In the genomic region with DNA sequence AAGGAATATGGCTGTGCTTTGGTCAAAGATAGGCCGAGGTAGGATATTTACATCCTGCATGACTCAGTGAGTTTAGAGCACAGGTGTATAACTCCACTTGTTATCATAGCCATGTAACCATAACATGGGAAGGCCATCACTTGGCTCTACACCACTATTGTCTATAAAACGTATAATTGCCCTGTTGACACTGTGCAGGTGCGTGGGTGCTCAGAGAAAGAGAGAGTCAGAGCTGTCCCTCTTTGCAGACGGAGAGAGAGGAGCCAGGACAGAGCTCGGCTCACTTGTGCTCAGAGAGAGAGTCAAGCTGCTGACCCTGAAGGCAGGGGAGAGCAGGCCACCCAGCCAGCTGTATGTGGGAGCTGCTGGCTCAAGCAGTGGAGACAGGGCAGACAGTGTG, we compare ENCODE assay signal across 20 cellular contexts. TPM values are rescaled to one million over a fixed set of nuclear protein-coding genes. Genes with fewer than 3 reads are reported as not detected.
DNase-seq lines count a peak whose midpoint lies in the region; ATAC-seq and TF ChIP-seq lines count a peak whose summit lies in the region.
"Had no signal": no experiment of that assay in that cellular context is flagged by ENCODE, and none has a peak within 500 bp of the region (broad histone marks: within the 10 kb centered on the region; RNA-seq: fewer than 3 reads in every experiment).

No MANE protein-coding gene starts in this region.

- H3K4me1 Mint-ChIP-seq in neural progenitor cell: peaks cover 28% of the 10 kb centered on the region
- H3K4me1 Mint-ChIP-seq: CD14-positive monocyte had no signal

- no peaks in the 10 kb centered on the region for H3K36me3 ChIP-seq in hepatocyte (replicated peaks; ENCODE audit: insufficient read depth, low read depth)
- no peaks in the 10 kb centered on the region for H3K36me3 ChIP-seq in neural progenitor cell

- H3K36me3 Mint-ChIP-seq in neural progenitor cell: no peaks in the 10 kb centered on the region
- H3K36me3 Mint-ChIP-seq: CD14-positive monocyte had no signal

- peak overlapping the region; percentile 19 for H3K27ac ChIP-seq in hepatocyte
- H3K27ac ChIP-seq in neural progenitor cell: no peak overlapping the region
- H3K27ac ChIP-seq: 22Rv1 had no signal

- H3K9me3 ChIP-seq in hepatocyte (ENCODE audit: low read depth): no peaks in the 10 kb centered on the region
- H3K9me3 ChIP-seq in neural progenitor cell (ENCODE audit: low read depth): no peaks in the 10 kb centered on the region

- WGBS in hepatocyte (ENCODE audit: low lambda C conversion rate, missing lambda C conversion rate): 83% methylated on average over 5 of the region's 5 CpGs

- no peak overlapping the region for H3K9ac ChIP-seq in neural progenitor cell

- no peak overlapping the region for H3K4me3 Mint-ChIP-seq in neural progenitor cell
- H3K4me3 Mint-ChIP-seq: CD14-positive monocyte had no signal

- intact Hi-C loops in posterior vena cava (cut with DNase I): no loop called here

- H3K27ac Mint-ChIP-seq in neural progenitor cell: no peak overlapping the region
- H3K27ac Mint-ChIP-seq: CD14-positive monocyte had no signal

- H3K79me2 ChIP-seq in hepatocyte (no peaks in the 10 kb centered on the region), neural progenitor cell (ENCODE audit: low read depth) (no peaks in the 10 kb centered on the region)

- peaks cover 30% of the 10 kb centered on the region for H3F3A ChIP-seq in neural progenitor cell (ENCODE audit: low read depth)

- no peaks in the 10 kb centered on the region for H3K27me3 Mint-ChIP-seq in neural progenitor cell (ENCODE audit: insufficient read depth, low read depth)

- H3K4me2 ChIP-seq in hepatocyte: no peak overlapping the region
- H3K4me2 ChIP-seq in neural progenitor cell: no peak overlapping the region

- no peaks in the 10 kb centered on the region for H3K9me3 Mint-ChIP-seq in neural progenitor cell

- H3K4me3 ChIP-seq in hepatocyte (no peak overlapping the region), neural progenitor cell (no peak overlapping the region)

- ATAC-seq in HG02938 (IDR thresholded peaks at IDR 0.05; ENCODE audit: unreplicated experiment): no peak

- H3K27me3 ChIP-seq in hepatocyte: no peaks in the 10 kb centered on the region
- H3K27me3 ChIP-seq in neural progenitor cell: no peaks in the 10 kb centered on the region

- H3K4me1 ChIP-seq in hepatocyte (ENCODE audit: insufficient read depth) (peaks cover 10% of the 10 kb centered on the region), neural progenitor cell (peaks cover 34% of the 10 kb centered on the region)

- DNase-seq in DMS153 (lab: John Stamatoyannopoulos, UW): peak; percentile 22
- DNase-seq in DMS153 treated with DMSO at 0.1 percent for 48 hours (lab: John Stamatoyannopoulos, UW; ENCODE audit: unreplicated experiment): no peak
- DNase-seq in NCI-H748 treated with DMSO at 0.1 percent for 48 hours (lab: John Stamatoyannopoulos, UW): peak; percentile 34
- DNase-seq in hepatocyte (ENCODE audit: low spot score): no peak
- DNase-seq in posterior vena cava (ENCODE audit: low spot score): no peak
- no peak for DNase-seq in hypothalamus (lab: John Stamatoyannopoulos, UW)
- no peak for DNase-seq in neural progenitor cell (ENCODE audit: low spot score)
- DNase-seq: DMS79; IMR-90; Karpas-422; NCI-H1092 treated with DMSO at 0.1 percent for 48 hours; NCI-H187 treated with DMSO at 0.1 percent for 48 hours; NCI-H226; NK-92 treated with Interleukin-12 subunit alpha and Interleukin-12 subunit beta, amount 100 ng/mL, for 24 hours; Right ventricle myocardium superior had no signal

- H4K20me1 ChIP-seq in hepatocyte (ENCODE audit: insufficient read depth, poor library complexity, severe bottlenecking) (no peaks in the 10 kb centered on the region), neural progenitor cell (ENCODE audit: low read depth) (no peaks in the 10 kb centered on the region)

- H2AFZ ChIP-seq in hepatocyte: no peak overlapping the region
- H2AFZ ChIP-seq in neural progenitor cell (replicated peaks): no peak overlapping the region

- TF ChIP-seq CTCF in hepatocyte (IDR thresholded peaks at IDR 0.05; ENCODE audit: poor library complexity) (no peak), neural progenitor cell (IDR thresholded peaks at IDR 0.05) (no peak)

- no peaks in the 10 kb centered on the region for H3K9me2 ChIP-seq in hepatocyte (replicated peaks; ENCODE audit: insufficient read depth)

RNA-seq across cellular contexts. Expression of a gene that starts 46.0 kb away (rescaled TPM):
- total RNA-seq in hepatocyte: not detected in 2 replicates
- 0.17 TPM in 1 of 2 replicates, not detected in the other for polyA plus RNA-seq in hepatocyte
- total RNA-seq in posterior vena cava: not detected
- total RNA-seq in neural progenitor cell (ENCODE audit: low replicate concordance): 0.22 TPM in 1 of 2 replicates, not detected in the other
- total RNA-seq: H4, IMR-90, MCF 10A, Right ventricle myocardium superior had no signal
- polyA plus RNA-seq: CD14-positive monocyte, IMR-90 had no signal

Comparison
In these comparisons a context has a peak if more than half of its experiments do, and no peak if none do; other contexts are left out.
1. DNase-seq: peak in DMS153 (single experiment) and NCI-H748 treated with DMSO at 0.1 percent for 48 hours (single experiment); none in DMS153 treated with DMSO at 0.1 percent for 48 hours (single experiment), hepatocyte (single experiment), posterior vena cava (single experiment), hypothalamus (0 of 51) and neural progenitor cell (single experiment).